32 cellular contexts compared by ENCODE assay signal in the genomic region with DNA sequence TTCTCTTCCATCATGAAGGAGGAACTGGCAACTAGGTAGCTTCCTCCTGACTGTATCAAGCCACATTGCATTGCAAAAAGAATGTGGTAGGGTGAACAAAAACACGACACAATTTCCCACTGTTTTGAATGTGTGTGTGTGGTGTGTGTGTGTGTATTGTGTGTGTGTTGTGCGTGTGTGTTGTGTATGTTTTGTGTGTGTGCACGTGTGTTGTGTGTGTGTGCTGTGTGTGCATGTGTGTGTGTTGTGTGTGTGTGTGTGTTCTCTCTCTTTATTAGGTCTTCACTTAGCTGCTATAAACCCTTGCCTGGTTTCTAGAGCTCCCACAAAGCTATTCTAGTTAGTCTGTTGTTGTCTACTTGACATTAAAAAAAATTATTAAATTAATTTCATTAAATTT.
"Had no signal": no experiment of that assay in that cellular context is flagged by ENCODE, and none has a peak within 500 bp of the region (broad histone marks: within the 10 kb centered on the region; RNA-seq: fewer than 3 reads in every experiment).

No MANE protein-coding gene starts in this region.

- H3K27me3 ChIP-seq: ascending aorta, breast epithelium, dorsolateral prefrontal cortex, esophagus muscularis mucosa, foreskin keratinocyte, gastrocnemius medialis, heart left ventricle had no signal

- H3K4me1 Mint-ChIP-seq: activated CD4-positive, alpha-beta memory T cell treated with anti-CD3 and anti-CD28 coated beads, Interleukin-2, amount 10 ng/mL, durations not matched to agents 7 days and 5 days; activated CD4-positive, alpha-beta T cell treated with anti-CD3 and anti-CD28 coated beads, Interleukin-2, amount 10 ng/mL, durations not matched to agents 7 days and 5 days; activated naive CD4-positive, alpha-beta T cell treated with anti-CD3 and anti-CD28 coated beads, Interleukin-2, amount 10 ng/mL, durations not matched to agents 7 days and 5 days; activated naive CD8-positive, alpha-beta T cell treated with anti-CD3 and anti-CD28 coated beads, Interleukin-2, amount 10 ng/mL, durations not matched to agents 7 days and 5 days; central memory CD8-positive, alpha-beta T cell; WTC11 had no signal

- H3K9me3 ChIP-seq: ascending aorta, gastrocnemius medialis had no signal

- H3K27ac ChIP-seq: ascending aorta, breast epithelium, coronary artery, dorsolateral prefrontal cortex, esophagus muscularis mucosa, foreskin keratinocyte, gastrocnemius medialis, heart left ventricle, VCaP had no signal

- H3K4me3 ChIP-seq: ascending aorta, breast epithelium, coronary artery, dorsolateral prefrontal cortex, esophagus muscularis mucosa, gastrocnemius medialis, heart left ventricle had no signal

- H3K4me3 Mint-ChIP-seq: activated CD4-positive, alpha-beta memory T cell treated with anti-CD3 and anti-CD28 coated beads, Interleukin-2, amount 10 ng/mL, durations not matched to agents 7 days and 5 days; activated CD4-positive, alpha-beta T cell treated with anti-CD3 and anti-CD28 coated beads, Interleukin-2, amount 10 ng/mL, durations not matched to agents 7 days and 5 days; activated naive CD4-positive, alpha-beta T cell treated with anti-CD3 and anti-CD28 coated beads, Interleukin-2, amount 10 ng/mL, durations not matched to agents 7 days and 5 days; activated naive CD8-positive, alpha-beta T cell treated with anti-CD3 and anti-CD28 coated beads, Interleukin-2, amount 10 ng/mL, durations not matched to agents 7 days and 5 days; activated T-cell treated with anti-CD3 and anti-CD28 coated beads, Interleukin-2, amount 50 U/mL, for 24 hours; activated T-cell treated with anti-CD3 and anti-CD28 coated beads, Interleukin-2, amount 50 U/mL, for 72 hours; brain; central memory CD8-positive, alpha-beta T cell; dendritic cell treated with granulocyte-macrophage colony-stimulating factor and Interleukin-4, amounts not matched to agents 40 ng/mL and 50 ng/mL, for 4 days; effector memory CD8-positive, alpha-beta T cell; WTC11 had no signal

- H3K36me3 Mint-ChIP-seq: activated naive CD4-positive, alpha-beta T cell treated with anti-CD3 and anti-CD28 coated beads, Interleukin-2, amount 10 ng/mL, durations not matched to agents 7 days and 5 days; activated naive CD4-positive, alpha-beta T cell treated with anti-CD3 and anti-CD28 coated beads, Interleukin-2, amount 50 U/mL, for 72 hours; activated naive CD8-positive, alpha-beta T cell treated with anti-CD3 and anti-CD28 coated beads, Interleukin-2, amount 10 ng/mL, durations not matched to agents 7 days and 5 days; brain had no signal

- H3K4me1 ChIP-seq: ascending aorta, breast epithelium, esophagus muscularis mucosa, foreskin keratinocyte, gastrocnemius medialis, heart left ventricle had no signal

- H3K36me3 ChIP-seq: ascending aorta, breast epithelium, esophagus muscularis mucosa, gastrocnemius medialis, heart left ventricle had no signal

- DNase-seq: activated CD4-positive, alpha-beta memory T cell treated with anti-CD3 and anti-CD28 coated beads, Interleukin-2, amount 10 ng/mL, durations not matched to agents 7 days and 5 days; activated CD4-positive, alpha-beta T cell treated with anti-CD3 and anti-CD28 coated beads for 1 hour; activated CD4-positive, alpha-beta T cell treated with anti-CD3 and anti-CD28 coated beads for 4 hours; activated CD4-positive, alpha-beta T cell treated with anti-CD3 and anti-CD28 coated beads, Interleukin-2, amount 10 ng/mL, durations not matched to agents 7 days and 5 days; activated CD4-positive, alpha-beta T cell treated with anti-CD3 and anti-CD28 coated beads, Interleukin-2, amount 50 U/mL, for 4 hours; activated CD8-positive, alpha-beta memory T cell treated with anti-CD3 and anti-CD28 coated beads, Interleukin-2, amount 50 U/mL, for 48 hours; activated gamma-delta T cell; activated naive CD4-positive, alpha-beta T cell; activated naive CD4-positive, alpha-beta T cell treated with anti-CD3 and anti-CD28 coated beads, Interleukin-2, amount 10 ng/mL, durations not matched to agents 7 days and 5 days; activated naive CD8-positive, alpha-beta T cell treated with anti-CD3 and anti-CD28 coated beads, Interleukin-2, amount 10 ng/mL, durations not matched to agents 7 days and 5 days; activated T-cell treated with anti-CD3 and anti-CD28 coated beads for 4 hours; activated T-cell treated with anti-CD3 and anti-CD28 coated beads, Interleukin-2, amount 50 U/mL, for 24 hours; activated T-cell treated with anti-CD3 and anti-CD28 coated beads, Interleukin-2, amount 50 U/mL, for 72 hours; dorsolateral prefrontal cortex; effector memory CD8-positive, alpha-beta T cell; erythroblast; foreskin keratinocyte; gastrocnemius medialis; glutamatergic neuron; heart left ventricle; T-helper 2 cell had no signal

- H3K27me3 Mint-ChIP-seq: activated CD4-positive, alpha-beta memory T cell treated with anti-CD3 and anti-CD28 coated beads, Interleukin-2, amount 10 ng/mL, durations not matched to agents 7 days and 5 days; activated CD4-positive, alpha-beta T cell treated with anti-CD3 and anti-CD28 coated beads, Interleukin-2, amount 10 ng/mL, durations not matched to agents 7 days and 5 days; activated naive CD4-positive, alpha-beta T cell treated with anti-CD3 and anti-CD28 coated beads, Interleukin-2, amount 10 ng/mL, durations not matched to agents 7 days and 5 days; activated naive CD8-positive, alpha-beta T cell treated with anti-CD3 and anti-CD28 coated beads, Interleukin-2, amount 10 ng/mL, durations not matched to agents 7 days and 5 days; activated T-cell treated with anti-CD3 and anti-CD28 coated beads, Interleukin-2, amount 50 U/mL, for 24 hours; brain; central memory CD8-positive, alpha-beta T cell; dendritic cell treated with granulocyte-macrophage colony-stimulating factor and Interleukin-4, amounts not matched to agents 40 ng/mL and 50 ng/mL, for 4 days; effector memory CD8-positive, alpha-beta T cell had no signal

- FAIRE-seq: TTC549 had no signal

- H3K9me3 Mint-ChIP-seq: activated CD4-positive, alpha-beta memory T cell treated with anti-CD3 and anti-CD28 coated beads, Interleukin-2, amount 10 ng/mL, durations not matched to agents 7 days and 5 days; activated CD4-positive, alpha-beta T cell treated with anti-CD3 and anti-CD28 coated beads, Interleukin-2, amount 10 ng/mL, durations not matched to agents 7 days and 5 days had no signal

- H3K27ac Mint-ChIP-seq: activated CD4-positive, alpha-beta memory T cell treated with anti-CD3 and anti-CD28 coated beads, Interleukin-2, amount 10 ng/mL, durations not matched to agents 7 days and 5 days; activated CD4-positive, alpha-beta T cell treated with anti-CD3 and anti-CD28 coated beads, Interleukin-2, amount 10 ng/mL, durations not matched to agents 7 days and 5 days; activated naive CD4-positive, alpha-beta T cell treated with anti-CD3 and anti-CD28 coated beads, Interleukin-2, amount 10 ng/mL, durations not matched to agents 7 days and 5 days; activated naive CD4-positive, alpha-beta T cell treated with anti-CD3 and anti-CD28 coated beads, Interleukin-2, amount 50 U/mL, for 72 hours; activated naive CD8-positive, alpha-beta T cell treated with anti-CD3 and anti-CD28 coated beads, Interleukin-2, amount 10 ng/mL, durations not matched to agents 7 days and 5 days; activated T-cell treated with anti-CD3 and anti-CD28 coated beads, Interleukin-2, amount 50 U/mL, for 24 hours; activated T-cell treated with anti-CD3 and anti-CD28 coated beads, Interleukin-2, amount 50 U/mL, for 72 hours; brain; dendritic cell treated with granulocyte-macrophage colony-stimulating factor and Interleukin-4, amounts not matched to agents 40 ng/mL and 50 ng/mL, for 4 days; effector memory CD8-positive, alpha-beta T cell; WTC11 had no signal
